ENCODE assay signal across 7 cellular contexts in genomic region chr4:158224994-158225393, GRCh38. TPM values are rescaled to one million over a fixed set of nuclear protein-coding genes. Genes with fewer than 3 reads are reported as not detected.
DNase-seq lines count a peak whose midpoint lies in the region; ATAC-seq, FAIRE-seq and TF ChIP-seq lines count a peak whose summit lies in the region.
"Not testable (repeated sequence)": the region's sequence is repeated elsewhere in the genome, so short reads cannot be mapped to it uniquely, and the experiment has no call there.
"Had no signal": no experiment of that assay in that cellular context is flagged by ENCODE, and none has a peak within 500 bp of the region (broad histone marks: within the 10 kb centered on the region; RNA-seq: fewer than 3 reads in every experiment).

No MANE protein-coding gene starts in this region.

- H3K9me2 ChIP-seq in PC-3 (replicated peaks; ENCODE audit: low read length): not testable (repeated sequence)

- CTCF ChIA-PET in PC-3 (lab: Charles Lee); K562 (lab: Yijun Ruan, JAX; ENCODE audit: low intra/inter-chr PET ratio): not testable (repeated sequence)

- not testable (repeated sequence) for H3F3A ChIP-seq in PC-3 (ENCODE audit: low read length, unreplicated experiment)

- not testable (repeated sequence) for TF ChIP-seq CTCF in PC-3 (conservative IDR thresholded peaks at IDR 0.05; ENCODE audit: low read depth, low read length); K562 (IDR thresholded peaks at IDR 0.05 in 2 of 3, conservative IDR thresholded peaks at IDR 0.05 in 1 of 3; ENCODE audit: insufficient read depth in 2 of 3, low read depth in 1 of 3, low read length in 3 of 3); dorsolateral prefrontal cortex (IDR thresholded peaks at IDR 0.05 in 54 of 56, conservative IDR thresholded peaks at IDR 0.05 in 2 of 56; ENCODE audit: low read depth in 1 of 56, partially characterized antibody in 56 of 56)

- H3K9me1 ChIP-seq in K562 (ENCODE audit: control insufficient read depth, insufficient read depth, low read length): not testable (repeated sequence)

- H3K27me3 ChIP-seq in PC-3 (ENCODE audit: low read length); K562 (ENCODE audit: control insufficient read depth in 2 of 2, insufficient read depth in 2 of 2, low read length in 2 of 2); dorsolateral prefrontal cortex; layer of hippocampus (ENCODE audit: control insufficient read depth, insufficient read depth, low read length): not testable (repeated sequence)

- 0 out of 2 replicates have a peak overlapping the region, but pooled peaks have one; percentile 53 for H3K4me2 ChIP-seq in PC-3 (ENCODE audit: low read length)
- not testable (repeated sequence) for H3K4me2 ChIP-seq in K562 (ENCODE audit: insufficient read depth, low read length)

- not testable (repeated sequence) for H2AFZ ChIP-seq in PC-3 (ENCODE audit: low read length)
- peak overlapping the region; percentile 55; the same call in 1 of the 2 replicates for H2AFZ ChIP-seq in K562 (ENCODE audit: low read depth, low read length)

- intact Hi-C loops in PC-3 (cut with micrococcal nuclease); dorsolateral prefrontal cortex (cut with DNase I): not testable (repeated sequence)
- intact Hi-C loops in K562 (cut with micrococcal nuclease): loop anchor here (2.0 kb wide), 1 partner anchor 14 kb away; the partner anchor contains the start of gene TMEM144

- not testable (repeated sequence) for TF ChIP-seq RAD21 in K562 (CRISPR knock-in tag; conservative IDR thresholded peaks at IDR 0.05 in 1 of 2, IDR thresholded peaks at IDR 0.05 in 1 of 2)

- not testable (repeated sequence) for H3K79me2 ChIP-seq in PC-3 (ENCODE audit: low read length); K562 (ENCODE audit: control insufficient read depth, insufficient read depth, low read length)

- not testable (repeated sequence) for H3K9me3 ChIP-seq in PC-3 (ENCODE audit: low read length); K562 (replicated peaks; ENCODE audit: control insufficient read depth, insufficient read depth, low read depth, low read length)

- H3K4me1 ChIP-seq in PC-3 (ENCODE audit: insufficient read depth, low read length): peaks cover 11% of the 10 kb centered on the region
- H3K4me1 ChIP-seq in K562 (replicated peaks in 1 of 2; ENCODE audit: control insufficient read depth in 2 of 2, insufficient read depth in 2 of 2, low read length in 2 of 2): not testable (repeated sequence)

- in situ Hi-C loops in K562 (cut with MboI): loop anchor here (25.0 kb wide), 1 partner anchor 987 kb away; no protein-coding TSS in a partner anchor

- 7% methylated on average over 2 of the region's 2 CpGs for WGBS in K562 (ENCODE audit: insufficient coverage, low coverage, missing lambda C conversion rate)

- peak; percentile 23 for FAIRE-seq in K562 (lab: Jason Lieb, UNC)

- H4K20me1 ChIP-seq in PC-3 (ENCODE audit: low read length); K562 (replicated peaks; ENCODE audit: control insufficient read depth, insufficient read depth, low read length): not testable (repeated sequence)

- POLR2A ChIA-PET in PC-3 (lab: Charles Lee; ENCODE audit: unreplicated experiment): not testable (repeated sequence)
- POLR2A ChIA-PET in K562 (lab: Yijun Ruan, JAX): interaction anchor here (0.9 to 2.5 kb wide), 3 partner anchors 9 to 23 kb away, joined by 3 to 5 read pairs (median 3); no protein-coding TSS in a partner anchor

- not testable (repeated sequence) for ATAC-seq in PC-3, K562

- not testable (repeated sequence) for H3K4me3 ChIP-seq in PC-3 (ENCODE audit: low read length); K562; dorsolateral prefrontal cortex

- TF ChIP-seq POLR2A in K562 (conservative IDR thresholded peaks at IDR 0.05): not testable (repeated sequence)

- not testable (repeated sequence) for BruUV-seq in PC-3 (replicated peaks; lab: Mats Ljungman, UMichigan); K562 (replicated peaks; lab: Mats Ljungman, UMichigan)

- not testable (repeated sequence) for H3K9ac ChIP-seq in PC-3 (ENCODE audit: low read length); K562 (ENCODE audit: insufficient read depth in 1 of 2, low read depth in 2 of 2, low read length in 2 of 2)

- not testable (repeated sequence) for TF ChIP-seq EP300 in K562 (IDR thresholded peaks at IDR 0.05; ENCODE audit: low read length)

- not testable (repeated sequence) for H3K27ac ChIP-seq in PC-3 (ENCODE audit: low read length)
- peak overlapping the region; percentile 60; the same call in 1 of the 3 replicates for H3K27ac ChIP-seq in K562 (ENCODE audit: extremely low read depth, low read depth, low read length)
- peak overlapping the region in 52 of 59 donors; percentile 8 to 100 (median 94) for H3K27ac ChIP-seq in dorsolateral prefrontal cortex
- peak overlapping the region; percentile 18 for H3K27ac ChIP-seq in layer of hippocampus (ENCODE audit: low read depth, low read length)
- H3K27ac ChIP-seq in temporal lobe (ENCODE audit: low read depth, low read length): peak overlapping the region; percentile 44

- H3K36me3 ChIP-seq in PC-3 (ENCODE audit: low read depth, low read length); K562 (ENCODE audit: control insufficient read depth, insufficient read depth, low read length): not testable (repeated sequence)

- DNase-seq in HUDEP-2 (lab: John Stamatoyannopoulos, UW; ENCODE audit: unreplicated experiment in 76 of 76) (peak in 68 of 76 experiments; percentile 2 to 83 (median 46)), K562 (ENCODE audit: extremely low read depth in 1 of 4, low spot score in 3 of 4) (peak in 2 of 4 experiments; percentile 19 to 77)
- DNase-seq in PC-3, dorsolateral prefrontal cortex: not testable (repeated sequence)

TF ChIP-seq in K562, 482 proteins besides CTCF, POLR2A, EP300 and RAD21:
- TF ChIP-seq HMBOX1 (IDR thresholded peaks at IDR 0.05) (peak; percentile 67), YY1 (IDR thresholded peaks at IDR 0.05; ENCODE audit: borderline replicate concordance in 1 of 3, control insufficient read depth in 1 of 3, extremely low read depth in 1 of 3, insufficient read depth in 3 of 3, insufficient read length in 1 of 3, insufficient replicate concordance in 2 of 3, low read depth in 1 of 3, low read length in 2 of 3) (peak in 1 of 3 experiments; percentile 37), NFIC (IDR thresholded peaks at IDR 0.05) (peak; percentile 38; the same call in 1 of the 2 replicates)
TF ChIP-seq in K562: peak in this region for 3; not testable (repeated sequence) for 479.

RNA-seq across cellular contexts. Expression of gene TMEM144, which starts 14.7 kb away (rescaled TPM):
- 5.4 and 5.9 TPM in 2 replicates for total RNA-seq in PC-3 (2014; rRNA removed)
- 14.2 and 28.3 TPM in 2 replicates for total RNA-seq in K562 (2011; cell fraction: chromatin; rRNA removed; ENCODE audit: low replicate concordance)
- total RNA-seq in K562 (2011; cell fraction: nucleolus; rRNA removed): 10.7 and 11.6 TPM in 2 replicates
- total RNA-seq in K562 (2011; cell fraction: nucleoplasm; rRNA removed): 18.3 and 32.6 TPM in 2 replicates
- 4.0 and 6.0 TPM in 2 replicates for total RNA-seq in K562 (2014; rRNA removed)
- 9.5 and 10.2 TPM in 2 replicates for total RNA-seq in K562 (2014; rRNA removed; fragmentation: Illumina TruSeq; extraction: Trizol)
- 11.6 and 12.0 TPM in 2 replicates for total RNA-seq in K562 (2015; rRNA removed; fragmentation: Illumina TruSeq; extraction: Trizol)
- 6.8 and 7.8 TPM in 2 replicates for total RNA-seq in K562 (2021)
- 4.4 and 7.0 TPM in 2 replicates for polyA plus RNA-seq in K562 (2011; rRNA removed)
- polyA plus RNA-seq in K562 (2011; cell fraction: cytosol; rRNA removed): 2.1 and 2.5 TPM in 2 replicates
- polyA plus RNA-seq in K562 (2011; cell fraction: nucleus; rRNA removed): 4.4 and 5.0 TPM in 2 replicates
- 7.9 and 8.7 TPM in 2 replicates for polyA plus RNA-seq in K562 (2012)
- 6.1 TPM in 2 replicates for polyA plus RNA-seq in K562 (2014; fragmentation: Illumina TruSeq; extraction: Trizol)
- 1 to 10 TPM; 5.9 to 6.0 TPM for polyA plus RNA-seq in K562 (2014; fragmentation: Nextera tagmentation; extraction: Ambion mirVana)
- 4.3 and 5.1 TPM in 2 replicates for polyA plus RNA-seq in K562 (2014; rRNA removed)
- polyA minus RNA-seq in K562 (2011; rRNA and poly(A)+ RNA removed): 11.3 and 13.9 TPM in 2 replicates
- 4.7 and 5.6 TPM in 2 replicates for polyA minus RNA-seq in K562 (2011; cell fraction: cytosol; rRNA and poly(A)+ RNA removed)
- 19.3 TPM in 2 replicates for polyA minus RNA-seq in K562 (2011; cell fraction: nucleus; rRNA and poly(A)+ RNA removed)
- total RNA-seq in dorsolateral prefrontal cortex: 1,000 to 10,000 TPM in 1 of 120 experiments, 100 to 1,000 TPM in 99, 10 to 100 TPM in 20; 33.2 to 1,060 (median 211) TPM
- 1.2 TPM for total RNA-seq in temporal lobe
- total RNA-seq: CD8-positive, alpha-beta T cell had no signal

RNA-seq across cellular contexts. Expression of gene GASK1B, which starts 52.2 kb away (rescaled TPM):
- 0.46 and 0.51 TPM in 2 replicates for total RNA-seq in PC-3 (2014; rRNA removed)
- total RNA-seq in K562 (2011; cell fraction: chromatin; rRNA removed; ENCODE audit: low replicate concordance): 0.56 and 2.1 TPM in 2 replicates
- 0.26 and 0.33 TPM in 2 replicates for total RNA-seq in K562 (2011; cell fraction: nucleolus; rRNA removed)
- 0.61 and 0.81 TPM in 2 replicates for total RNA-seq in K562 (2011; cell fraction: nucleoplasm; rRNA removed)
- total RNA-seq in K562 (2014; rRNA removed): 0.41 and 0.49 TPM in 2 replicates
- total RNA-seq in K562 (2014; rRNA removed; fragmentation: Illumina TruSeq; extraction: Trizol): 1.2 and 1.4 TPM in 2 replicates
- 0.76 and 0.79 TPM in 2 replicates for total RNA-seq in K562 (2015; rRNA removed; fragmentation: Illumina TruSeq; extraction: Trizol)
- total RNA-seq in K562 (2021): 1.1 and 1.6 TPM in 2 replicates
- polyA plus RNA-seq in K562 (2011; rRNA removed): 0.13 and 3.7 TPM in 2 replicates
- 0.03 and 1.7 TPM in 2 replicates for polyA plus RNA-seq in K562 (2011; cell fraction: cytosol; rRNA removed)
- polyA plus RNA-seq in K562 (2011; cell fraction: nucleus; rRNA removed): 0.14 and 6.8 TPM in 2 replicates
- 0.61 and 0.98 TPM in 2 replicates for polyA plus RNA-seq in K562 (2012)
- 0.79 and 1.2 TPM in 2 replicates for polyA plus RNA-seq in K562 (2014; fragmentation: Illumina TruSeq; extraction: Trizol)
- polyA plus RNA-seq in K562 (2014; fragmentation: Nextera tagmentation; extraction: Ambion mirVana): under 1 TPM; 0.15 to 0.32 TPM
- 0.61 and 1.2 TPM in 2 replicates for polyA plus RNA-seq in K562 (2014; rRNA removed)
- 0.32 and 9.7 TPM in 2 replicates for polyA minus RNA-seq in K562 (2011; rRNA and poly(A)+ RNA removed)
- polyA minus RNA-seq in K562 (2011; cell fraction: cytosol; rRNA and poly(A)+ RNA removed): 2.7 TPM in 1 of 2 replicates, not detected in the other
- 0.54 and 13.3 TPM in 2 replicates for polyA minus RNA-seq in K562 (2011; cell fraction: nucleus; rRNA and poly(A)+ RNA removed)
- total RNA-seq in dorsolateral prefrontal cortex: 10 to 100 TPM; 23.9 to 74.1 (median 43.0) TPM
- total RNA-seq in temporal lobe: 14.3 TPM
- total RNA-seq: CD8-positive, alpha-beta T cell had no signal
